8 cellular contexts compared by ENCODE assay signal in the genomic region with DNA sequence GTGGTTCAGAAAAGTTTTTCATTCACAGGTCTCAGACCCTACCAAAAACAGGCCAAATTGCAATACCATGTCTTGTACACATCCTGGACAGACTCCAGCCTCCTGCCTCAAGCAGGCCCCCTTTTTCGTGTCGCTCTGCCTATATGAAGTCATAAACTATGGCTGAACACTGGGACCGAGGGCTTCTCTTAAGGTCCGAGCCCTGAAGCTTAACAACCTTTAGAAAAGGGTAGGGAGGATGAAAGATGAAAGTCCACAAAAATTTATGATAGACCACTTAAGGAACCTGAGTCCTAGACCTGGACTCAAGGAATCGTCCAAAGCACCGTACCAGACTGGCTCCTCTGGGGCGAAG. TPM values are rescaled to one million over a fixed set of nuclear protein-coding genes. Genes with fewer than 3 reads are reported as not detected.
DNase-seq lines count a peak whose midpoint lies in the region; TF ChIP-seq lines count a peak whose summit lies in the region.

No MANE protein-coding gene starts in this region.

- peaks cover 23% of the 10 kb centered on the region for H3K4me1 Mint-ChIP-seq in MCF 10A (ENCODE audit: insufficient read depth, unreplicated experiment)

- H3K9me3 ChIP-seq in HEK293 (ENCODE audit: control insufficient read depth, insufficient read depth, low read depth, low read length) = no peaks in the 10 kb centered on the region
- H3K9me3 ChIP-seq in suprapubic skin = no peaks in the 10 kb centered on the region

- H3K4me3 Mint-ChIP-seq in MCF 10A (ENCODE audit: unreplicated experiment) = peak overlapping the region; percentile 93

- TF ChIP-seq POLR2A in suprapubic skin (IDR thresholded peaks at IDR 0.05) = no peak

- H3K27ac ChIP-seq in HEK293 (ENCODE audit: extremely low read depth, low read depth, low read length) (peak overlapping the region; percentile 99), suprapubic skin (peak overlapping the region; percentile 98)

- DNase-seq in activated gamma-delta T cell treated with anti-CD3 and anti-CD28 coated beads, Interleukin-2, amount 50 U/mL, for 16 hours (ENCODE audit: low read depth) = peak; percentile 3
- no peak for DNase-seq in activated gamma-delta T cell treated with Interleukin-2 at 50 U/mL for 16 hours
- peak; percentile 73 for DNase-seq in NCI-H510A treated with DMSO at 0.1 percent for 48 hours (lab: John Stamatoyannopoulos, UW)
- DNase-seq in MCF 10A (ENCODE audit: unreplicated experiment) = no peak
- DNase-seq in kidney tubule cell (ENCODE audit: low spot score) = peak; percentile 53
- no peak for DNase-seq in suprapubic skin (ENCODE audit: low spot score in 2 of 2)
- DNase-seq in posterior vena cava (ENCODE audit: low spot score) = no peak

- WGBS in suprapubic skin = under 1% methylated on average over 7 of the region's 7 CpGs

- H3K4me1 ChIP-seq in HEK293 (ENCODE audit: control insufficient read depth, insufficient read depth, low read length) (peaks cover 40% of the 10 kb centered on the region), suprapubic skin (peaks cover 37% of the 10 kb centered on the region)

- TSS peak; percentile 23 for BruUV-seq in MCF 10A (replicated peaks; lab: Mats Ljungman, UMichigan)

- TF ChIP-seq CTCF in HEK293 (tag by site-specific recombination; IDR thresholded peaks at IDR 0.05) (no peak), MCF 10A (IDR thresholded peaks at IDR 0.05; ENCODE audit: unreplicated experiment) (no peak), suprapubic skin (IDR thresholded peaks at IDR 0.05) (no peak)

- H3K4me3 ChIP-seq in HEK293 (ENCODE audit: low read depth, low read length) (peak overlapping the region; percentile 82), suprapubic skin (peak overlapping the region; percentile 87)

- TF ChIP-seq EP300 in suprapubic skin (IDR thresholded peaks at IDR 0.05) = no peak

- H3K9me3 Mint-ChIP-seq in MCF 10A (ENCODE audit: unreplicated experiment) = no peaks in the 10 kb centered on the region

- POLR2A ChIA-PET in HEK293 (lab: Yijun Ruan, JAX) = interaction anchor here (0.9 to 1.8 kb wide), 3 partner anchors 11 to 88 kb away, joined by 3 to 6 read pairs (median 4); no protein-coding TSS in a partner anchor
- POLR2A ChIA-PET in MCF 10A (lab: Yijun Ruan, JAX) = interaction anchor here (0.6 to 3.6 kb wide), 13 partner anchors 8 to 792 kb away, joined by 3 to 19 read pairs (median 4); no protein-coding TSS in a partner anchor

- H3K36me3 ChIP-seq in HEK293 (ENCODE audit: control insufficient read depth in 2 of 2, insufficient read depth in 1 of 2, low read length in 2 of 2) (no peaks in the 10 kb centered on the region), suprapubic skin (no peaks in the 10 kb centered on the region)

- H3K27me3 ChIP-seq in suprapubic skin = no peaks in the 10 kb centered on the region

- intact Hi-C loops in MCF 10A (cut with micrococcal nuclease) (no loop called here), posterior vena cava (cut with DNase I) (no loop called here)

- peaks cover 17% of the 10 kb centered on the region for H3K36me3 Mint-ChIP-seq in MCF 10A (ENCODE audit: insufficient read depth, unreplicated experiment)

- CTCF ChIA-PET in HEK293 (lab: Yijun Ruan, JAX) (interaction anchor here (0.6 to 1.1 kb wide), 4 partner anchors 87 to 382 kb away, joined by 3 to 7 read pairs (median 4); no protein-coding TSS in a partner anchor), MCF 10A (lab: Yijun Ruan, JAX) (interaction anchor here (0.5 to 2.4 kb wide), 4 partner anchors 88 to 436 kb away, joined by 3 to 7 read pairs (median 4); a partner anchor contains a TSS)

- no peaks in the 10 kb centered on the region for H3K27me3 Mint-ChIP-seq in MCF 10A (ENCODE audit: insufficient read depth, unreplicated experiment)

- H3K27ac Mint-ChIP-seq in MCF 10A (ENCODE audit: low read depth, unreplicated experiment) = peak overlapping the region; percentile 99

TF ChIP-seq in HEK293, 187 proteins besides CTCF, POLR2A, EP300 and RAD21:
- TF ChIP-seq ZNF335 (tag by site-specific recombination; conservative IDR thresholded peaks at IDR 0.05) (peak; percentile 78), ZNF423 (tag by site-specific recombination; IDR thresholded peaks at IDR 0.05) (no peak), ZNF146 (tag by site-specific recombination; IDR thresholded peaks at IDR 0.05) (no peak), ZNF549 (tag by site-specific recombination; IDR thresholded peaks at IDR 0.05) (no peak), ZNF658 (tag by site-specific recombination; IDR thresholded peaks at IDR 0.05) (no peak)
- TF ChIP-seq, protein P1, sequence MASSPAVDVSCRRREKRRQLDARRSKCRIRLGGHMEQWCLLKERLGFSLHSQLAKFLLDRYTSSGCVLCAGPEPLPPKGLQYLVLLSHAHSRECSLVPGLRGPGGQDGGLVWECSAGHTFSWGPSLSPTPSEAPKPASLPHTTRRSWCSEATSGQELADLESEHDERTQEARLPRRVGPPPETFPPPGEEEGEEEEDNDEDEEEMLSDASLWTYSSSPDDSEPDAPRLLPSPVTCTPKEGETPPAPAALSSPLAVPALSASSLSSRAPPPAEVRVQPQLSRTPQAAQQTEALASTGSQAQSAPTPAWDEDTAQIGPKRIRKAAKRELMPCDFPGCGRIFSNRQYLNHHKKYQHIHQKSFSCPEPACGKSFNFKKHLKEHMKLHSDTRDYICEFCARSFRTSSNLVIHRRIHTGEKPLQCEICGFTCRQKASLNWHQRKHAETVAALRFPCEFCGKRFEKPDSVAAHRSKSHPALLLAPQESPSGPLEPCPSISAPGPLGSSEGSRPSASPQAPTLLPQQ (tag by site-specific recombination; IDR thresholded peaks at IDR 0.05) = no peak
- TF ChIP-seq, protein P2, sequence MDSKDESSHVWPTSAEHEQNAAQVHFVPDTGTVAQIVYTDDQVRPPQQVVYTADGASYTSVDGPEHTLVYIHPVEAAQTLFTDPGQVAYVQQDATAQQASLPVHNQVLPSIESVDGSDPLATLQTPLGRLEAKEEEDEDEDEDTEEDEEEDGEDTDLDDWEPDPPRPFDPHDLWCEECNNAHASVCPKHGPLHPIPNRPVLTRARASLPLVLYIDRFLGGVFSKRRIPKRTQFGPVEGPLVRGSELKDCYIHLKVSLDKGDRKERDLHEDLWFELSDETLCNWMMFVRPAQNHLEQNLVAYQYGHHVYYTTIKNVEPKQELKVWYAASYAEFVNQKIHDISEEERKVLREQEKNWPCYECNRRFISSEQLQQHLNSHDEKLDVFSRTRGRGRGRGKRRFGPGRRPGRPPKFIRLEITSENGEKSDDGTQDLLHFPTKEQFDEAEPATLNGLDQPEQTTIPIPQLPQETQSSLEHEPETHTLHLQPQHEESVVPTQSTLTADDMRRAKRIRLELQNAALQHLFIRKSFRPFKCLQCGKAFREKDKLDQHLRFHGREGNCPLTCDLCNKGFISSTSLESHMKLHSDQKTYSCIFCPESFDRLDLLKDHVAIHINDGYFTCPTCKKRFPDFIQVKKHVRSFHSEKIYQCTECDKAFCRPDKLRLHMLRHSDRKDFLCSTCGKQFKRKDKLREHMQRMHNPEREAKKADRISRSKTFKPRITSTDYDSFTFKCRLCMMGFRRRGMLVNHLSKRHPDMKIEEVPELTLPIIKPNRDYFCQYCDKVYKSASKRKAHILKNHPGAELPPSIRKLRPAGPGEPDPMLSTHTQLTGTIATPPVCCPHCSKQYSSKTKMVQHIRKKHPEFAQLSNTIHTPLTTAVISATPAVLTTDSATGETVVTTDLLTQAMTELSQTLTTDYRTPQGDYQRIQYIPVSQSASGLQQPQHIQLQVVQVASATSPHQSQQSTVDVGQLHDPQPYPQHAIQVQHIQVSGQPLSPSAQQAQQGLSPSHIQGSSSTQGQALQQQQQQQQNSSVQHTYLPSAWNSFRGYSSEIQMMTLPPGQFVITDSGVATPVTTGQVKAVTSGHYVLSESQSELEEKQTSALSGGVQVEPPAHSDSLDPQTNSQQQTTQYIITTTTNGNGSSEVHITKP (tag by site-specific recombination; IDR thresholded peaks at IDR 0.05) = peak; percentile 76

RNA-seq across cellular contexts. Expression of a gene that starts 1.3 kb away (rescaled TPM):
- total RNA-seq in MCF 10A (2022) (52.1 and 63.7 TPM in 2 replicates), suprapubic skin (10 to 100 TPM; 48.2 to 83.6 (median 71.3) TPM), posterior vena cava (10 to 100 TPM; 69.3 to 75.1 TPM)

Comparison
In these comparisons a context has a peak if more than half of its experiments do, and no peak if none do; other contexts are left out.
1. DNase-seq: peak in activated gamma-delta T cell treated with anti-CD3 and anti-CD28 coated beads, Interleukin-2, amount 50 U/mL, for 16 hours (single experiment), NCI-H510A treated with DMSO at 0.1 percent for 48 hours (single experiment) and kidney tubule cell (single experiment); none in activated gamma-delta T cell treated with Interleukin-2 at 50 U/mL for 16 hours (single experiment), MCF 10A (single experiment), suprapubic skin (0 of 2) and posterior vena cava (single experiment).